In the genomic region with DNA sequence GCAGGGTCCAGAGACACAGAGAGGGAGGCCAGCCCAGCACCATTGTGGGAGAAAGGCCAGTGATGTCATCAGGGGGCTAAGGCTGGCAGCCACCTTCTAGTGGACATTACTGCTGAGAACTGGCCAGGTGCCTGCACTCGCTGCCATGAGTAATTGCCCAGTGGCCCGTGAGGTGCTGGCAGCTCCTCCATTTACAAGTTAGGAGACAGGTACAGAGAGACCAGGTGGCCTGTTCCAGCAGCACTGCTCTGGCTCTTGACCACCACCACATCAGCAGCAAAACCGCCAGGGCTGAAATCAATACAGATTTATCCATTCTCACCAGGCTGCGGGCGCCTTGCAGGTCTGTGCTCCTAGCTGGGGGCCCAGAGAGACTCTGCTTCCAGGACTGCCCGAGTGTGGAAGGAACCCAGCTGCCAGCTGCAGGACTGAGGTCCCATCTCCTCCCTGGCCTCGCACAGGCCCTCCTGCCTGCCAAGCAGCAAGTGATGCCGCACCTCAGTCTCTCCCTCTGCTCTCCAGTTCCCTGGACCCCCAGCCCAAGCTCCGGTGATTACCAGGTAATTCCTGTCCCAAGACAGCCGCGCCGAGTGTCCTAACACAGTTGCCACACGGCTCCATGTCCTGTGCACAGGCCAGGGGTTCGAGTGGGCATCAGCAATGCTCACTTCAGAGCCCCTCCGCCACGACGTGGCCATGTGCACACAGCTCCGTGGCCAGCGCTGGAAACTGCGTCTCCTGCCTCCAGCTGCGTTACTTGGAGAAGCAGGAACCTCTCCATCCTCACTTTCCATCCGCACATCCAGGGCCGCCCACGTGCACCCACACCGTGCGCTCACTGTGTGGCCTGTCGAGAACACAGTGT, we compare ENCODE assay signal across 21 cellular contexts.
DNase-seq lines count a peak whose midpoint lies in the region; ATAC-seq, FAIRE-seq and TF ChIP-seq lines count a peak whose summit lies in the region.
"Had no signal": no experiment of that assay in that cellular context is flagged by ENCODE, and none has a peak within 500 bp of the region (broad histone marks: within the 10 kb centered on the region; RNA-seq: fewer than 3 reads in every experiment).

No MANE protein-coding gene starts in this region.

- intact Hi-C loops in right lobe of liver (cut with DNase I), result no loop called here
- intact Hi-C loops in HepG2 (cut with micrococcal nuclease; ENCODE audit: unreplicated experiment), result no loop called here

- H3K36me3 Mint-ChIP-seq in chondrocyte (ENCODE audit: low read depth), result no peaks in the 10 kb centered on the region
- H3K36me3 Mint-ChIP-seq in nephron (ENCODE audit: low read depth), result no peaks in the 10 kb centered on the region
- H3K36me3 Mint-ChIP-seq: activated naive CD4-positive, alpha-beta T cell treated with anti-CD3 and anti-CD28 coated beads, Interleukin-2, amount 50 U/mL, for 24 hours had no signal

- POLR2A ChIA-PET in HepG2 (lab: Yijun Ruan, JAX), result no interaction called here

- H3K4me1 Mint-ChIP-seq in chondrocyte (ENCODE audit: low read depth) (peaks cover 29% of the 10 kb centered on the region), nephron (peaks cover 50% of the 10 kb centered on the region)
- H3K4me1 Mint-ChIP-seq: activated naive CD4-positive, alpha-beta T cell treated with anti-CD3 and anti-CD28 coated beads, Interleukin-2, amount 50 U/mL, for 24 hours had no signal

- no peak for FAIRE-seq in HepG2 (lab: Jason Lieb, UNC)
- peak; percentile 17 for FAIRE-seq in urothelium cell line (lab: Jason Lieb, UNC)
- FAIRE-seq: small intestine had no signal

- H3K9ac ChIP-seq in HepG2 (ENCODE audit: insufficient read depth, low read depth, low read length), result no peak overlapping the region

- H3K4me1 ChIP-seq in right lobe of liver (no peaks in the 10 kb centered on the region), HepG2 (ENCODE audit: insufficient read depth, low read length) (peaks cover 10% of the 10 kb centered on the region)

- H3K27me3 ChIP-seq in right lobe of liver (no peaks in the 10 kb centered on the region), HepG2 (ENCODE audit: control insufficient read depth in 1 of 2, insufficient read depth in 2 of 2, low read length in 2 of 2) (peaks cover 2 to 15% of the 10 kb centered on the region in 2 experiments; a peak in 4 of 5 replicates)
- H3K27me3 ChIP-seq: gastroesophageal sphincter had no signal

- H3K4me3 Mint-ChIP-seq in chondrocyte (ENCODE audit: unreplicated experiment) (no peak overlapping the region), nephron (no peak overlapping the region)
- H3K4me3 Mint-ChIP-seq: activated naive CD4-positive, alpha-beta T cell treated with anti-CD3 and anti-CD28 coated beads, Interleukin-2, amount 50 U/mL, for 24 hours had no signal

- no peaks in the 10 kb centered on the region for H3K9me3 Mint-ChIP-seq in chondrocyte (ENCODE audit: low read depth)
- no peaks in the 10 kb centered on the region for H3K9me3 Mint-ChIP-seq in nephron
- H3K9me3 Mint-ChIP-seq: activated naive CD4-positive, alpha-beta T cell treated with anti-CD3 and anti-CD28 coated beads, Interleukin-2, amount 50 U/mL, for 24 hours had no signal

- no peak overlapping the region for H3K4me2 ChIP-seq in HepG2 (ENCODE audit: low read depth, low read length)

- TF ChIP-seq RAD21 in HepG2 (CRISPR knock-in tag; IDR thresholded peaks at IDR 0.05), result no peak

- H3K36me3 ChIP-seq in right lobe of liver, result no peaks in the 10 kb centered on the region
- no peaks in the 10 kb centered on the region for H3K36me3 ChIP-seq in HepG2 (replicated peaks in 1 of 2; ENCODE audit: control insufficient read depth in 1 of 2, insufficient read depth in 2 of 2, low read length in 2 of 2)
- H3K36me3 ChIP-seq: gastroesophageal sphincter had no signal

- no peak overlapping the region for H2AFZ ChIP-seq in HepG2 (ENCODE audit: low read length)

- TF ChIP-seq EP300 in HepG2 (IDR thresholded peaks at IDR 0.05; ENCODE audit: low read depth in 2 of 2, low read length in 2 of 2) (no peak), HepG2 (CRISPR knock-in tag; IDR thresholded peaks at IDR 0.05; ENCODE audit: borderline replicate concordance) (no peak)

- H3K27ac Mint-ChIP-seq in chondrocyte (ENCODE audit: unreplicated experiment), result no peak overlapping the region
- H3K27ac Mint-ChIP-seq in nephron, result peak overlapping the region; percentile 31 to 95 (median 35)
- H3K27ac Mint-ChIP-seq: activated naive CD4-positive, alpha-beta T cell treated with anti-CD3 and anti-CD28 coated beads, Interleukin-2, amount 50 U/mL, for 24 hours; progenitor cell of endocrine pancreas had no signal

- in situ Hi-C loops in HepG2 (cut with HindIII; ENCODE audit: extremely low pct_ligation_motif_present, low pct_unique_long_range_greater_than_20kb), result no loop called here

- no peaks in the 10 kb centered on the region for H4K20me1 ChIP-seq in HepG2 (ENCODE audit: insufficient read depth, low read length)

- H3K79me2 ChIP-seq in HepG2 (ENCODE audit: insufficient read depth, low read length), result no peaks in the 10 kb centered on the region

- DNase-seq in right lobe of liver, result peak; percentile 19 to 46 (median 44)
- DNase-seq in HepG2 (ENCODE audit: low spot score), result no peak
- DNase-seq in chondrocyte (ENCODE audit: low spot score), result peak; percentile 90
- no peak for DNase-seq in urothelium cell line (ENCODE audit: low spot score)
- DNase-seq in DMS153 (lab: John Stamatoyannopoulos, UW), result no peak
- no peak for DNase-seq in HuH-7 (ENCODE audit: low spot score)
- no peak for DNase-seq in foreskin fibroblast
- DNase-seq: activated CD4-positive, alpha-beta T cell treated with anti-CD3 and anti-CD28 coated beads for 1 hour; AML-193; dermis blood vessel endothelial cell; erythroblast; NCI-H2081 treated with DMSO at 0.1 percent for 48 hours; NCI-H774; small intestine; stimulated activated CD8-positive, alpha-beta memory T cell treated with anti-CD3 and anti-CD28 coated beads, Interleukin-4, amount 100 ng/mL, for 48 hours; T-helper 9 cell had no signal

- H3K4me3 ChIP-seq in right lobe of liver (no peak overlapping the region), HepG2 (replicated peaks in 1 of 3; ENCODE audit: insufficient read depth in 1 of 3, low read depth in 2 of 3, low read length in 3 of 3) (no peak overlapping the region), foreskin fibroblast (ENCODE audit: low read depth in 1 of 2, low read length in 2 of 2) (no peak overlapping the region)
- H3K4me3 ChIP-seq: gastroesophageal sphincter, SK-N-MC had no signal

- CTCF ChIA-PET in HepG2 (lab: Yijun Ruan, JAX; ENCODE audit: low intra/inter-chr PET ratio, low total read pairs), result no interaction called here

- WGBS in right lobe of liver (ENCODE audit: insufficient coverage, low coverage, low lambda C conversion rate, missing lambda C conversion rate), result 82% methylated on average over 3 of the region's 27 CpGs
- 69% methylated on average over 20 of the region's 27 CpGs for WGBS in HepG2 (ENCODE audit: low lambda C conversion rate)

- H3K27me3 Mint-ChIP-seq in chondrocyte (ENCODE audit: low read depth) (no peaks in the 10 kb centered on the region), nephron (ENCODE audit: low read depth) (peaks cover 3% of the 10 kb centered on the region)
- H3K27me3 Mint-ChIP-seq: activated naive CD4-positive, alpha-beta T cell treated with anti-CD3 and anti-CD28 coated beads, Interleukin-2, amount 50 U/mL, for 24 hours; progenitor cell of endocrine pancreas had no signal

- no peak for TF ChIP-seq CTCF in right lobe of liver (IDR thresholded peaks at IDR 0.05)
- TF ChIP-seq CTCF in HepG2 (CRISPR knock-in tag; IDR thresholded peaks at IDR 0.05), result no peak
- no peak for TF ChIP-seq CTCF in chondrocyte (IDR thresholded peaks at IDR 0.05)
- TF ChIP-seq CTCF in nephron (IDR thresholded peaks at IDR 0.05; ENCODE audit: unreplicated experiment in 3 of 3), result no peak
- TF ChIP-seq CTCF in foreskin fibroblast (IDR thresholded peaks at IDR 0.05; ENCODE audit: low read depth, low read length), result no peak

- ATAC-seq in right lobe of liver (no peak), HepG2 (no peak)
- ATAC-seq: gastroesophageal sphincter had no signal

- H3K9me3 ChIP-seq in right lobe of liver (no peaks in the 10 kb centered on the region), HepG2 (ENCODE audit: low read length) (peaks cover 5% of the 10 kb centered on the region; the same call in 1 of the 2 replicates)

- TF ChIP-seq POLR2A in right lobe of liver (IDR thresholded peaks at IDR 0.05), result no peak
- no peak for TF ChIP-seq POLR2A in HepG2 (IDR thresholded peaks at IDR 0.05; ENCODE audit: insufficient read depth in 1 of 2, low read depth in 2 of 2, low read length in 2 of 2)

- no TSS peak for BruUV-seq in HepG2 (replicated peaks; lab: Mats Ljungman, UMichigan)

- no peak overlapping the region for H3K27ac ChIP-seq in right lobe of liver
- H3K27ac ChIP-seq in HepG2 (ENCODE audit: extremely low read length, insufficient read depth, low read length), result no peak overlapping the region
- H3K27ac ChIP-seq: gastroesophageal sphincter, SK-N-MC had no signal

TF ChIP-seq in HepG2, 621 proteins besides CTCF, POLR2A, EP300 and RAD21 (continues in another document):
- TF ChIP-seq RFX3 (CRISPR knock-in tag; IDR thresholded peaks at IDR 0.05) (no peak), PHF21A (CRISPR knock-in tag; IDR thresholded peaks at IDR 0.05) (no peak), SMC3 (IDR thresholded peaks at IDR 0.05; ENCODE audit: low read length) (no peak), RBFOX2 (IDR thresholded peaks at IDR 0.05; ENCODE audit: low read depth, low read length) (no peak), ZNF230 (CRISPR knock-in tag; IDR thresholded peaks at IDR 0.05) (no peak), ZNF337 (CRISPR knock-in tag; IDR thresholded peaks at IDR 0.05; ENCODE audit: borderline replicate concordance, low read depth) (no peak), THAP11 (CRISPR knock-in tag; IDR thresholded peaks at IDR 0.05) (no peak), TARDBP (CRISPR knock-in tag; IDR thresholded peaks at IDR 0.05) (no peak), MEF2D (CRISPR knock-in tag; IDR thresholded peaks at IDR 0.05) (no peak), MLLT10 (CRISPR knock-in tag; IDR thresholded peaks at IDR 0.05) (no peak), ZNF549 (CRISPR knock-in tag; IDR thresholded peaks at IDR 0.05) (no peak), TBX3 (IDR thresholded peaks at IDR 0.05; ENCODE audit: borderline replicate concordance) (no peak)
- TF ChIP-seq, protein P1, sequence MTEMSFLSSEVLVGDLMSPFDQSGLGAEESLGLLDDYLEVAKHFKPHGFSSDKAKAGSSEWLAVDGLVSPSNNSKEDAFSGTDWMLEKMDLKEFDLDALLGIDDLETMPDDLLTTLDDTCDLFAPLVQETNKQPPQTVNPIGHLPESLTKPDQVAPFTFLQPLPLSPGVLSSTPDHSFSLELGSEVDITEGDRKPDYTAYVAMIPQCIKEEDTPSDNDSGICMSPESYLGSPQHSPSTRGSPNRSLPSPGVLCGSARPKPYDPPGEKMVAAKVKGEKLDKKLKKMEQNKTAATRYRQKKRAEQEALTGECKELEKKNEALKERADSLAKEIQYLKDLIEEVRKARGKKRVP (CRISPR knock-in tag; IDR thresholded peaks at IDR 0.05), result no peak
- TF ChIP-seq, protein P2, sequence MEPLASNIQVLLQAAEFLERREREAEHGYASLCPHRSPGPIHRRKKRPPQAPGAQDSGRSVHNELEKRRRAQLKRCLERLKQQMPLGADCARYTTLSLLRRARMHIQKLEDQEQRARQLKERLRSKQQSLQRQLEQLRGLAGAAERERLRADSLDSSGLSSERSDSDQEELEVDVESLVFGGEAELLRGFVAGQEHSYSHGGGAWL (CRISPR knock-in tag; IDR thresholded peaks at IDR 0.05), result no peak

Comparison
In these comparisons a context has a peak if more than half of its experiments do, and no peak if none do; other contexts are left out.
1. DNase-seq: peak in right lobe of liver (3 of 3) and chondrocyte (single experiment); none in HepG2 (single experiment), urothelium cell line (single experiment), DMS153 (single experiment), HuH-7 (single experiment) and foreskin fibroblast (0 of 2).